Comparison of ENCODE assay signal across 14 cellular contexts in genomic region chr3:32743934-32744333, GRCh38. TPM values are rescaled to one million over a fixed set of nuclear protein-coding genes. Genes with fewer than 3 reads are reported as not detected.
DNase-seq lines count a peak whose midpoint lies in the region; ATAC-seq and TF ChIP-seq lines count a peak whose summit lies in the region.
"Had no signal": no experiment of that assay in that cellular context is flagged by ENCODE, and none has a peak within 500 bp of the region (broad histone marks: within the 10 kb centered on the region; RNA-seq: fewer than 3 reads in every experiment).

No MANE protein-coding gene starts in this region.

- CTCF ChIA-PET in Panc1 (lab: Charles Lee) = no interaction called here

- no peak overlapping the region for H3K4me3 ChIP-seq in Panc1 (ENCODE audit: low read depth in 2 of 2, low read length in 2 of 2)
- H3K4me3 ChIP-seq in fibroblast of pulmonary artery (replicated peaks; ENCODE audit: low read depth, low read length) = no peak overlapping the region
- H3K4me3 ChIP-seq in transverse colon = no peak overlapping the region
- H3K4me3 ChIP-seq: upper lobe of left lung had no signal

- TF ChIP-seq POLR2A in transverse colon (IDR thresholded peaks at IDR 0.05) = no peak

- TF ChIP-seq CTCF in Panc1 (IDR thresholded peaks at IDR 0.05) (no peak), fibroblast of pulmonary artery (IDR thresholded peaks at IDR 0.05; ENCODE audit: low read length, missing control alignments) (no peak), transverse colon (IDR thresholded peaks at IDR 0.05) (no peak)

- POLR2A ChIA-PET in Panc1 (lab: Charles Lee) = no interaction called here

- H3K4me1 ChIP-seq in Panc1 (ENCODE audit: control insufficient read depth, insufficient read depth, low read length) (no peaks in the 10 kb centered on the region), transverse colon (peaks cover 0 to 5% (median 3%) of the 10 kb centered on the region in 4 donors)
- H3K4me1 ChIP-seq: upper lobe of left lung had no signal

- in situ Hi-C loops in Panc1 (cut with HindIII; ENCODE audit: low pct_unique_long_range_greater_than_20kb, low sequenced_read_pairs) = no loop called here
- in situ Hi-C loops in transverse colon (cut with MboI; ENCODE audit: low pct_ligation_motif_present in 1 of 4, low pct_unique_long_range_greater_than_20kb in 1 of 4, low sequenced_read_pairs in 3 of 4) = loop anchor here in 2 of 4 donors (25.0 kb wide), 2 partner anchors 168 to 193 kb away; no protein-coding TSS in a partner anchor

- H3K27ac ChIP-seq in Panc1 (ENCODE audit: low read length) (no peak overlapping the region), transverse colon (peak overlapping the region; percentile 34 to 56 (median 46))
- H3K27ac ChIP-seq: upper lobe of left lung had no signal

- WGBS in transverse colon (ENCODE audit: low coverage in 1 of 2), 2 donors = 43 to 46% methylated on average over 2 of the region's 2 CpGs

- H3K36me3 ChIP-seq in Panc1 (ENCODE audit: control insufficient read depth, insufficient read depth, low read length) = no peaks in the 10 kb centered on the region; the same call in 1 of the 2 replicates
- H3K36me3 ChIP-seq in transverse colon = peaks cover 0 to 18% (median 5%) of the 10 kb centered on the region in 4 donors

- no peaks in the 10 kb centered on the region for H3K9me3 ChIP-seq in Panc1 (ENCODE audit: control insufficient read depth, insufficient read depth, low read depth, low read length)
- H3K9me3 ChIP-seq in transverse colon = no peaks in the 10 kb centered on the region
- H3K9me3 ChIP-seq: upper lobe of left lung had no signal

- DNase-seq in HT-29 (ENCODE audit: low spot score) (peak; percentile 4), Panc1 (ENCODE audit: low read depth, low spot score) (no peak), fibroblast of pulmonary artery (ENCODE audit: low read depth) (peak; percentile 80), transverse colon (peak; percentile 19), HUDEP-2 (lab: John Stamatoyannopoulos, UW; ENCODE audit: unreplicated experiment in 76 of 76) (no peak), T-helper 1 cell (no peak)
- no peak for DNase-seq in activated CD4-positive, CD25-positive, alpha-beta regulatory T cell treated with anti-CD3 and anti-CD28 coated beads, Interleukin-2, amount 50 U/mL, for 72 hours
- DNase-seq: CD4-positive, alpha-beta memory T cell; erythroblast; natural killer cell; NCI-H1694 treated with DMSO at 0.1 percent for 48 hours; NCI-H524 treated with DMSO at 0.1 percent for 48 hours; T1000; upper lobe of left lung had no signal

- intact Hi-C loops in Panc1 (cut with micrococcal nuclease; ENCODE audit: unreplicated experiment) = no loop called here
- intact Hi-C loops in transverse colon (cut with DNase I; ENCODE audit: low total_unique reads) = no loop called here

- ATAC-seq in Panc1 = no peak
- ATAC-seq: natural killer cell had no signal

- BruUV-seq in Panc1 (replicated peaks; lab: Mats Ljungman, UMichigan) = TSS peak; percentile 47

- no peak for TF ChIP-seq EP300 in transverse colon (IDR thresholded peaks at IDR 0.05; ENCODE audit: low read depth)

- no peaks in the 10 kb centered on the region for H3K27me3 ChIP-seq in Panc1 (ENCODE audit: control insufficient read depth, insufficient read depth, low read length)
- no peaks in the 10 kb centered on the region for H3K27me3 ChIP-seq in transverse colon
- H3K27me3 ChIP-seq: upper lobe of left lung had no signal

RNA-seq across cellular contexts. Expression of gene CNOT10, which starts 58.9 kb away (rescaled TPM):
- 13.0 and 17.1 TPM in 2 replicates for total RNA-seq in HT-29 (2014; rRNA removed; shearing (Covaris generic))
- 26.1 TPM for total RNA-seq in Panc1 (2021; ENCODE audit: unreplicated experiment)
- 13.4 TPM for polyA plus RNA-seq in Panc1 (2012; ENCODE audit: insufficient read length)
- total RNA-seq in transverse colon = 10 to 100 TPM; 13.8 to 34.6 (median 25.2) TPM

Comparison
In these comparisons a context has a peak if more than half of its experiments do, and no peak if none do; other contexts are left out.
1. DNase-seq: peak in HT-29 (single experiment), fibroblast of pulmonary artery (single experiment) and transverse colon (single experiment); none in Panc1 (single experiment), activated CD4-positive, CD25-positive, alpha-beta regulatory T cell treated with anti-CD3 and anti-CD28 coated beads, Interleukin-2, amount 50 U/mL, for 72 hours (single experiment), HUDEP-2 (0 of 76) and T-helper 1 cell (0 of 5).